28 cellular contexts compared by ENCODE assay signal in genomic region chr3:111596328-111596727, GRCh38. TPM values are rescaled to one million over a fixed set of nuclear protein-coding genes. Genes with fewer than 3 reads are reported as not detected.
DNase-seq lines count a peak whose midpoint lies in the region; ATAC-seq and TF ChIP-seq lines count a peak whose summit lies in the region.
"Had no signal": no experiment of that assay in that cellular context is flagged by ENCODE, and none has a peak within 500 bp of the region (broad histone marks: within the 10 kb centered on the region; RNA-seq: fewer than 3 reads in every experiment).

No MANE protein-coding gene starts in this region.

- WGBS in body of pancreas, 2 donors, result 83 to 86% methylated on average over 4 of the region's 4 CpGs

- ATAC-seq in activated CD4-positive, alpha-beta T cell treated with anti-CD3 and anti-CD28 coated beads for 36 hours, result peak; percentile 48
- ATAC-seq in activated T-helper 17 cell treated with anti-CD3 and anti-CD28 coated beads, Interleukin-2, amount 50 U/mL, for 72 hours (replicated peaks), result peak; percentile 51
- ATAC-seq in naive thymus-derived CD8-positive, alpha-beta T cell, result no peak
- no peak for ATAC-seq in HG02884 (IDR thresholded peaks at IDR 0.05; ENCODE audit: unreplicated experiment)
- ATAC-seq in body of pancreas, result no peak
- no peak for ATAC-seq in GM19035 (IDR thresholded peaks at IDR 0.05; ENCODE audit: unreplicated experiment)
- ATAC-seq: lower lobe of right lung, Panc1 had no signal

- CTCF ChIA-PET in activated CD4-positive, alpha-beta T cell treated with anti-CD3 and anti-CD28 coated beads for 36 hours (lab: Charles Lee), result no interaction called here
- CTCF ChIA-PET in CD8-positive, alpha-beta memory T cell (lab: Charles Lee), result no interaction called here

- no peaks in the 10 kb centered on the region for H3K9me3 ChIP-seq in CD8-positive, alpha-beta memory T cell (ENCODE audit: low read length)
- H3K9me3 ChIP-seq in body of pancreas, result no peaks in the 10 kb centered on the region
- H3K9me3 ChIP-seq: BLaER1, lower lobe of right lung, SJSA1, spleen had no signal

- peaks cover 16% of the 10 kb centered on the region for H3K4me1 ChIP-seq in CD8-positive, alpha-beta memory T cell (ENCODE audit: insufficient read depth, low read length)
- H3K4me1 ChIP-seq in body of pancreas, result no peaks in the 10 kb centered on the region
- H3K4me1 ChIP-seq: BLaER1, lower lobe of right lung had no signal

- H3K9me3 Mint-ChIP-seq in activated CD4-positive, alpha-beta T cell treated with anti-CD3 and anti-CD28 coated beads for 36 hours (ENCODE audit: low read depth), result peaks cover 1% of the 10 kb centered on the region
- H3K9me3 Mint-ChIP-seq in CD8-positive, alpha-beta memory T cell, result no peaks in the 10 kb centered on the region
- peaks cover 4% of the 10 kb centered on the region for H3K9me3 Mint-ChIP-seq in activated T-helper 17 cell treated with anti-CD3 and anti-CD28 coated beads, Interleukin-2, amount 50 U/mL, for 72 hours
- H3K9me3 Mint-ChIP-seq in naive thymus-derived CD8-positive, alpha-beta T cell, result no peaks in the 10 kb centered on the region

- intact Hi-C loops in activated CD4-positive, alpha-beta T cell treated with anti-CD3 and anti-CD28 coated beads for 36 hours (cut with DNase I, micrococcal nuclease), result loop anchor here (1.0 to 10.0 kb wide), 3 partner anchors 8 to 898 kb away; partner anchors contain the start of gene BTLA (in 1 of the 2)
- intact Hi-C loops in body of pancreas (cut with DNase I), result no loop called here

- TF ChIP-seq POLR2A in body of pancreas (IDR thresholded peaks at IDR 0.05), result no peak

- POLR2A ChIA-PET in activated CD4-positive, alpha-beta T cell treated with anti-CD3 and anti-CD28 coated beads for 36 hours (lab: Charles Lee), result interaction anchor here (3.4 kb wide), 1 partner anchor 8 kb away, joined by 26 read pairs; no protein-coding TSS in a partner anchor
- POLR2A ChIA-PET in CD8-positive, alpha-beta memory T cell (lab: Charles Lee), result no interaction called here
- POLR2A ChIA-PET in naive thymus-derived CD8-positive, alpha-beta T cell (lab: Charles Lee), result no interaction called here

- peaks cover 55% of the 10 kb centered on the region for H3K4me1 Mint-ChIP-seq in activated CD4-positive, alpha-beta T cell treated with anti-CD3 and anti-CD28 coated beads for 36 hours
- H3K4me1 Mint-ChIP-seq in CD8-positive, alpha-beta memory T cell, result peaks cover 40 to 73% (median 71%) of the 10 kb centered on the region in 3 donors
- H3K4me1 Mint-ChIP-seq in activated T-helper 17 cell treated with anti-CD3 and anti-CD28 coated beads, Interleukin-2, amount 50 U/mL, for 72 hours, result peaks cover 25% of the 10 kb centered on the region
- peaks cover 17 to 37% (median 29%) of the 10 kb centered on the region in 4 donors for H3K4me1 Mint-ChIP-seq in naive thymus-derived CD8-positive, alpha-beta T cell

- peaks cover 69% of the 10 kb centered on the region for H3K36me3 Mint-ChIP-seq in activated CD4-positive, alpha-beta T cell treated with anti-CD3 and anti-CD28 coated beads for 36 hours (ENCODE audit: low read depth)
- peaks cover 17 to 85% (median 34%) of the 10 kb centered on the region in 3 donors for H3K36me3 Mint-ChIP-seq in CD8-positive, alpha-beta memory T cell
- peaks cover 88% of the 10 kb centered on the region for H3K36me3 Mint-ChIP-seq in activated T-helper 17 cell treated with anti-CD3 and anti-CD28 coated beads, Interleukin-2, amount 50 U/mL, for 72 hours (ENCODE audit: low read depth)
- H3K36me3 Mint-ChIP-seq in naive thymus-derived CD8-positive, alpha-beta T cell, result peaks cover 6 to 78% (median 24%) of the 10 kb centered on the region in 3 donors

- H3K4me3 Mint-ChIP-seq in activated CD4-positive, alpha-beta T cell treated with anti-CD3 and anti-CD28 coated beads for 36 hours, result peak overlapping the region; percentile 93
- H3K4me3 Mint-ChIP-seq in CD8-positive, alpha-beta memory T cell, result peak overlapping the region in 2 of 7 donors; percentile 13 to 43
- H3K4me3 Mint-ChIP-seq in activated T-helper 17 cell treated with anti-CD3 and anti-CD28 coated beads, Interleukin-2, amount 50 U/mL, for 72 hours, result peak overlapping the region; percentile 98
- peak overlapping the region in 1 of 10 donors; percentile 6 for H3K4me3 Mint-ChIP-seq in naive thymus-derived CD8-positive, alpha-beta T cell

- no peaks in the 10 kb centered on the region for H3K27me3 ChIP-seq in CD8-positive, alpha-beta memory T cell (ENCODE audit: insufficient read depth, low read length, poor library complexity, severe bottlenecking)
- H3K27me3 ChIP-seq in body of pancreas, result no peaks in the 10 kb centered on the region
- H3K27me3 ChIP-seq: BLaER1, cardiac muscle cell, SJSA1, spleen had no signal

- H3K27ac Mint-ChIP-seq in activated CD4-positive, alpha-beta T cell treated with anti-CD3 and anti-CD28 coated beads for 36 hours, result peak overlapping the region; percentile 98
- peak overlapping the region; percentile 50 to 88 (median 80) for H3K27ac Mint-ChIP-seq in CD8-positive, alpha-beta memory T cell
- peak overlapping the region; percentile 96 for H3K27ac Mint-ChIP-seq in activated T-helper 17 cell treated with anti-CD3 and anti-CD28 coated beads, Interleukin-2, amount 50 U/mL, for 72 hours
- H3K27ac Mint-ChIP-seq in naive thymus-derived CD8-positive, alpha-beta T cell, result peak overlapping the region in 8 of 10 donors; percentile 28 to 84 (median 65)

- DNase-seq in activated CD4-positive, alpha-beta T cell treated with anti-CD3 and anti-CD28 coated beads for 36 hours, result no peak
- no peak for DNase-seq in activated CD4-positive, alpha-beta T cell treated with anti-CD3 and anti-CD28 coated beads for 48 hours
- DNase-seq in CD8-positive, alpha-beta memory T cell, result no peak
- DNase-seq in naive thymus-derived CD8-positive, alpha-beta T cell, result no peak
- DNase-seq in body of pancreas, result no peak
- DNase-seq: dermis blood vessel endothelial cell; foreskin melanocyte; GM23248; hippocampal formation; kidney; lower lobe of right lung; NCI-H1105 treated with DMSO at 0.1 percent for 48 hours; NCI-H446 treated with DMSO at 0.1 percent for 48 hours; NK-92 treated with Interleukin-12 subunit alpha and Interleukin-12 subunit beta, amount 100 ng/mL, for 24 hours; retina; spleen; stimulated activated CD4-positive, alpha-beta T cell treated with anti-CD3 and anti-CD28 coated beads, Interleukin-4, amount 100 ng/mL, for 4 hours; substantia nigra had no signal

- H3K27ac ChIP-seq in CD8-positive, alpha-beta memory T cell (ENCODE audit: low read depth, low read length), result no peak overlapping the region
- H3K27ac ChIP-seq in body of pancreas, result no peak overlapping the region
- H3K27ac ChIP-seq: BLaER1, cardiac muscle cell, GM23248, lower lobe of right lung, SJSA1, spleen had no signal

- peaks cover 25% of the 10 kb centered on the region for H3K36me3 ChIP-seq in CD8-positive, alpha-beta memory T cell (ENCODE audit: insufficient read depth, low read length)
- H3K36me3 ChIP-seq in body of pancreas (replicated peaks in 1 of 2; ENCODE audit: insufficient read depth in 1 of 2, low read depth in 2 of 2), result no peaks in the 10 kb centered on the region
- H3K36me3 ChIP-seq: cardiac muscle cell, lower lobe of right lung, SJSA1 had no signal

- no peak overlapping the region for H3K4me3 ChIP-seq in CD8-positive, alpha-beta memory T cell (ENCODE audit: low read length)
- no peak overlapping the region for H3K4me3 ChIP-seq in body of pancreas
- H3K4me3 ChIP-seq: BLaER1, cardiac muscle cell, GM23248, lower lobe of right lung, SJSA1, spleen had no signal

- no peaks in the 10 kb centered on the region for H3K27me3 Mint-ChIP-seq in activated CD4-positive, alpha-beta T cell treated with anti-CD3 and anti-CD28 coated beads for 36 hours
- no peaks in the 10 kb centered on the region for H3K27me3 Mint-ChIP-seq in CD8-positive, alpha-beta memory T cell
- H3K27me3 Mint-ChIP-seq in activated T-helper 17 cell treated with anti-CD3 and anti-CD28 coated beads, Interleukin-2, amount 50 U/mL, for 72 hours, result no peaks in the 10 kb centered on the region
- no peaks in the 10 kb centered on the region for H3K27me3 Mint-ChIP-seq in naive thymus-derived CD8-positive, alpha-beta T cell

- no peak for TF ChIP-seq CTCF in body of pancreas (IDR thresholded peaks at IDR 0.05)

RNA-seq across cellular contexts. Expression of gene ZBED2, which starts 1.2 kb away (rescaled TPM):
- total RNA-seq in activated CD4-positive, alpha-beta T cell treated with anti-CD3 and anti-CD28 coated beads for 36 hours, result 100 to 1,000 TPM; 313 to 418 TPM
- total RNA-seq in CD8-positive, alpha-beta memory T cell, result 100 to 1,000 TPM; 547 to 551 TPM
- 0.51 TPM for polyA plus RNA-seq in CD8-positive, alpha-beta memory T cell
- total RNA-seq in activated T-helper 17 cell treated with anti-CD3 and anti-CD28 coated beads, Interleukin-2, amount 50 U/mL, for 72 hours, result 100 to 1,000 TPM; 429 to 664 TPM
- total RNA-seq in naive thymus-derived CD8-positive, alpha-beta T cell, result under 1 TPM in 1 of 2 experiments, not detected in 1; 0.16 TPM
- polyA plus RNA-seq in naive thymus-derived CD8-positive, alpha-beta T cell, result 1 to 10 TPM in 2 of 3 donors, under 1 TPM in 1; 0.30 to 1.9 (median 1.1) TPM
- total RNA-seq in body of pancreas, result not detected
- total RNA-seq: cardiac muscle cell, dermis blood vessel endothelial cell, G401, GM23248, SJSA1, ureter had no signal
- polyA plus RNA-seq: cardiac muscle cell, GM23248 had no signal

RNA-seq across cellular contexts. Expression of gene CD96, which starts 54.3 kb away (rescaled TPM):
- 10 to 100 TPM; 38.3 to 40.8 TPM for total RNA-seq in activated CD4-positive, alpha-beta T cell treated with anti-CD3 and anti-CD28 coated beads for 36 hours
- total RNA-seq in CD8-positive, alpha-beta memory T cell, result 10 to 100 TPM; 69.1 to 80.9 TPM
- 262 TPM for polyA plus RNA-seq in CD8-positive, alpha-beta memory T cell
- 100 to 1,000 TPM in 1 of 2 donors, 10 to 100 TPM in 1; 67.6 to 107 TPM for total RNA-seq in activated T-helper 17 cell treated with anti-CD3 and anti-CD28 coated beads, Interleukin-2, amount 50 U/mL, for 72 hours
- 100 to 1,000 TPM; 316 to 330 TPM for total RNA-seq in naive thymus-derived CD8-positive, alpha-beta T cell
- polyA plus RNA-seq in naive thymus-derived CD8-positive, alpha-beta T cell, result 100 to 1,000 TPM; 258 to 291 (median 265) TPM
- 1 to 10 TPM in 1 of 2 donors, under 1 TPM in 1; 0.33 to 2.6 TPM for total RNA-seq in body of pancreas
- total RNA-seq: cardiac muscle cell, dermis blood vessel endothelial cell, epithelial cell of proximal tubule, G401, GM23248 had no signal
- polyA plus RNA-seq: cardiac muscle cell, GM23248 had no signal

Comparison
In these comparisons a context has a peak if more than half of its experiments do, and no peak if none do; other contexts are left out.
1. ATAC-seq: peak in activated CD4-positive, alpha-beta T cell treated with anti-CD3 and anti-CD28 coated beads for 36 hours (single experiment) and activated T-helper 17 cell treated with anti-CD3 and anti-CD28 coated beads, Interleukin-2, amount 50 U/mL, for 72 hours (single experiment); none in naive thymus-derived CD8-positive, alpha-beta T cell (0 of 2), HG02884 (single experiment), body of pancreas (single experiment) and GM19035 (single experiment).
2. RNA of gene ZBED2, which starts 1.2 kb away (total RNA-seq): 429 to 664 TPM in activated T-helper 17 cell treated with anti-CD3 and anti-CD28 coated beads, Interleukin-2, amount 50 U/mL, for 72 hours, 547 to 551 TPM in CD8-positive, alpha-beta memory T cell and 313 to 418 TPM in activated CD4-positive, alpha-beta T cell treated with anti-CD3 and anti-CD28 coated beads for 36 hours; 0.16 TPM in naive thymus-derived CD8-positive, alpha-beta T cell and not detected in body of pancreas; every median in the first group is over 100 times any median in the second.
3. RNA of gene CD96, which starts 54.3 kb away (total RNA-seq): 316 to 330 TPM in naive thymus-derived CD8-positive, alpha-beta T cell, 67.6 to 107 TPM in activated T-helper 17 cell treated with anti-CD3 and anti-CD28 coated beads, Interleukin-2, amount 50 U/mL, for 72 hours, 69.1 to 80.9 TPM in CD8-positive, alpha-beta memory T cell and 38.3 to 40.8 TPM in activated CD4-positive, alpha-beta T cell treated with anti-CD3 and anti-CD28 coated beads for 36 hours; 0.33 to 2.6 TPM in body of pancreas; every median in the first group is over 10 times any median in the second.
4. Peak in every context shown above with its lines, with median percentiles within 50 percentile points of each other: H3K27ac Mint-ChIP-seq.